12 cellular contexts compared by ENCODE assay signal in the genomic region with DNA sequence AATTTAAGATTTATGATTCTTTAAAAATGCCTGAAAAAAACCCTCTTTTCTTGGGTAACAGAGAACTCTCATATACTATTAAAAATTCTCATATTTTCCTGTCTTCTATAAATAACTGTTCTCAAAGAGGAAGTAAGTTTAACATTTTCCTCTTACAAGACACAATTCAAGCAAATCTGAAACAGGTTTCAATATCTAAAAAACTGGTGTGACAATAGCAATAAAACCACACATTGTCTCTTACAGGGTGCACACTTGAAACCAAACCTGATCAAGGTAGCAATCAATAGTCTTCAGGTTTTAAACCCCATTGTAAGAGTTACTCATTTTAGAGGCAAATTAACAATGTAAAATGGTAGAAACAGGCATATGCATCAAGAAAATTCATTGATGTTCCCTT. TPM values are rescaled to one million over a fixed set of nuclear protein-coding genes. Genes with fewer than 3 reads are reported as not detected.
A peak's percentile ranks its signal among the peaks of the same experiment; 100 is the strongest.
DNase-seq lines count a peak whose midpoint lies in the region; ATAC-seq and TF ChIP-seq lines count a peak whose summit lies in the region.
"Had no signal": no experiment of that assay in that cellular context is flagged by ENCODE, and none has a peak within 500 bp of the region (broad histone marks: within the 10 kb centered on the region; RNA-seq: fewer than 3 reads in every experiment).

No MANE protein-coding gene starts in this region.

- no peaks in the 10 kb centered on the region for H3K4me1 ChIP-seq in PC-9 (replicated peaks; ENCODE audit: insufficient read depth)
- H3K4me1 ChIP-seq: right atrium auricular region had no signal

- H3K9me3 Mint-ChIP-seq in activated T-cell treated with anti-CD3 and anti-CD28 coated beads, Interleukin-2, amount 50 U/mL, for 72 hours, result no peaks in the 10 kb centered on the region

- H3K36me3 ChIP-seq in PC-9 (ENCODE audit: low read depth), result peaks cover 75% of the 10 kb centered on the region

- no peaks in the 10 kb centered on the region for H3K79me2 ChIP-seq in PC-9 (ENCODE audit: low read depth)

- BruUV-seq in PC-9 (replicated peaks; lab: Mats Ljungman, UMichigan), result no TSS peak

- POLR2A ChIA-PET in PC-9 (lab: Charles Lee; ENCODE audit: unreplicated experiment), result interaction anchor here (0.6 kb wide), 1 partner anchor 25 kb away, joined by 4 read pairs; no protein-coding TSS in a partner anchor

- peaks cover 38% of the 10 kb centered on the region for H3F3A ChIP-seq in PC-9 (ENCODE audit: insufficient read depth, low read depth)

- H3K36me3 Mint-ChIP-seq in activated T-cell treated with anti-CD3 and anti-CD28 coated beads, Interleukin-2, amount 50 U/mL, for 72 hours (ENCODE audit: insufficient read depth in 2 of 2), result peaks cover 7 to 47% of the 10 kb centered on the region in 2 donors

- no peak overlapping the region for H3K27ac ChIP-seq in PC-9
- H3K27ac ChIP-seq: right atrium auricular region had no signal

- H3K9me3 ChIP-seq in PC-9 (ENCODE audit: insufficient read depth, low read depth), result no peaks in the 10 kb centered on the region
- H3K9me3 ChIP-seq: right atrium auricular region had no signal

- H3K9me2 ChIP-seq in PC-9 (ENCODE audit: insufficient read depth), result no peaks in the 10 kb centered on the region

- H3K4me2 ChIP-seq in PC-9, result no peak overlapping the region

- H3K27ac Mint-ChIP-seq in activated T-cell treated with anti-CD3 and anti-CD28 coated beads, Interleukin-2, amount 50 U/mL, for 72 hours, result peak overlapping the region; percentile 76

- intact Hi-C loops in PC-9 (cut with micrococcal nuclease; ENCODE audit: unreplicated experiment), result no loop called here

- no peak for DNase-seq in activated T-cell treated with anti-CD3 and anti-CD28 coated beads, Interleukin-2, amount 50 U/mL, for 72 hours
- no peak for DNase-seq in activated T-cell treated with anti-CD3 and anti-CD28 coated beads, Interleukin-2, amount 50 U/mL, for 1 hour
- DNase-seq in stimulated activated naive CD8-positive, alpha-beta T cell treated with anti-CD3 and anti-CD28 coated beads, Interleukin-15, Interleukin-2, amounts not matched to agents 100 U/mL and 50 U/mL, for 24 hours, result no peak
- DNase-seq in PC-9 (no peak), islet precursor cell (no peak), NCI-H524 treated with DMSO at 0.1 percent for 48 hours (lab: John Stamatoyannopoulos, UW) (no peak)
- DNase-seq: NCI-H2227 treated with DMSO at 0.1 percent for 48 hours; stimulated activated CD8-positive, alpha-beta memory T cell treated with anti-CD3 and anti-CD28 coated beads, Interleukin-4, amount 100 ng/mL, for 48 hours; T1000 had no signal

- no peak for TF ChIP-seq CTCF in PC-9 (conservative IDR thresholded peaks at IDR 0.05)

- ATAC-seq in activated T-cell treated with anti-CD3 and anti-CD28 coated beads, Interleukin-2, amount 50 U/mL, for 72 hours (replicated peaks in 1 of 2), result no peak
- peak; percentile 65 for ATAC-seq in GM21825 (IDR thresholded peaks at IDR 0.05; ENCODE audit: unreplicated experiment)
- peak; percentile 75 for ATAC-seq in HG03575 (IDR thresholded peaks at IDR 0.05; ENCODE audit: extremely low read depth, insufficient number of reproducible peaks, low FRiP score, unreplicated experiment)
- ATAC-seq in stimulated activated naive CD8-positive, alpha-beta T cell treated with anti-CD3 and anti-CD28 coated beads, Interleukin-15, Interleukin-2, amounts not matched to agents 100 U/mL and 50 U/mL, for 24 hours, result peak; percentile 53

- H3K4me1 Mint-ChIP-seq in activated T-cell treated with anti-CD3 and anti-CD28 coated beads, Interleukin-2, amount 50 U/mL, for 72 hours (ENCODE audit: low read depth), result peaks cover 53% of the 10 kb centered on the region

- no peak overlapping the region for H3K4me3 ChIP-seq in PC-9
- H3K4me3 ChIP-seq: right atrium auricular region had no signal

- H2AFZ ChIP-seq in PC-9, result no peak overlapping the region

- H3K27me3 Mint-ChIP-seq in activated T-cell treated with anti-CD3 and anti-CD28 coated beads, Interleukin-2, amount 50 U/mL, for 72 hours (ENCODE audit: low read depth), result no peaks in the 10 kb centered on the region

- H3K27me3 ChIP-seq in PC-9 (ENCODE audit: insufficient read depth, low read depth), result no peaks in the 10 kb centered on the region
- H3K27me3 ChIP-seq: right atrium auricular region had no signal

- CTCF ChIA-PET in PC-9 (lab: Charles Lee), result no interaction called here

- H4K20me1 ChIP-seq in PC-9 (ENCODE audit: insufficient read depth), result peaks cover 67% of the 10 kb centered on the region

- no peak overlapping the region for H3K4me3 Mint-ChIP-seq in activated T-cell treated with anti-CD3 and anti-CD28 coated beads, Interleukin-2, amount 50 U/mL, for 72 hours

RNA-seq across cellular contexts. Expression of a gene that starts 28.0 kb away (rescaled TPM):
- total RNA-seq in activated T-cell treated with anti-CD3 and anti-CD28 coated beads, Interleukin-2, amount 50 U/mL, for 72 hours, result 100 to 1,000 TPM; 145 to 191 TPM
- total RNA-seq in PC-9 (2021), result 101 and 152 TPM in 2 replicates

RNA-seq across cellular contexts. Expression of a gene that starts 53.9 kb away (rescaled TPM):
- 10 to 100 TPM in 1 of 2 donors, 1 to 10 TPM in 1; 9.6 to 14.0 TPM for total RNA-seq in activated T-cell treated with anti-CD3 and anti-CD28 coated beads, Interleukin-2, amount 50 U/mL, for 72 hours
- 35.6 and 45.5 TPM in 2 replicates for total RNA-seq in PC-9 (2021)

Comparison
In these comparisons a context has a peak if more than half of its experiments do, and no peak if none do; other contexts are left out.
1. ATAC-seq: peak in GM21825 (single experiment), HG03575 (single experiment) and stimulated activated naive CD8-positive, alpha-beta T cell treated with anti-CD3 and anti-CD28 coated beads, Interleukin-15, Interleukin-2, amounts not matched to agents 100 U/mL and 50 U/mL, for 24 hours (single experiment); none in activated T-cell treated with anti-CD3 and anti-CD28 coated beads, Interleukin-2, amount 50 U/mL, for 72 hours (0 of 2).